Comparison of ENCODE assay signal across 27 cellular contexts in the genomic region with DNA sequence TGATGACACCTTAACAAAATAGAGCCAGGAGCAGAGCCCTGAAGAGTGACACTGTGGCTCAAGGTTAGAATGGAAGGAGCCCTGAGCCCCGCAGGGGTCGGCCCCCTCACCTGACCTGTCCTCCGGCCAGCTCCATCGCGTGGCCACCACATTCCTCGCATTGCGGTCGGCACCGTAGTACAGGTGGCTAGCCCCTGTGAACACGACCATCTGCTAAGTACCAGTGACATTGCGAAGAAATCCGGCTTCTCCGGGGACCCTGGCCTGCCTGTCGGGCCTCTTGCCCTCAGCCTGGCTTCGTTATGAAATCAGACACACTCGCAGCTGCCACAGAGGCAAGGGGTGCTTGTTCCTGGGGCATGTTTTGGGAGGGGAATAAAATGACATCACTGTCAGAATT.
DNase-seq lines count a peak whose midpoint lies in the region; ATAC-seq and TF ChIP-seq lines count a peak whose summit lies in the region.
"Had no signal": no experiment of that assay in that cellular context is flagged by ENCODE, and none has a peak within 500 bp of the region (broad histone marks: within the 10 kb centered on the region; RNA-seq: fewer than 3 reads in every experiment).

No MANE protein-coding gene starts in this region.

- TF ChIP-seq CTCF in glutamatergic neuron (IDR thresholded peaks at IDR 0.05; ENCODE audit: partially characterized antibody, unreplicated experiment): no peak

- intact Hi-C loops in CD4-positive, alpha-beta memory T cell (cut with micrococcal nuclease): no loop called here

- CTCF ChIA-PET in activated naive CD4-positive, alpha-beta T cell treated with anti-CD3 and anti-CD28 coated beads, Interleukin-2, amount 10 ng/mL, durations not matched to agents 7 days and 5 days (lab: Charles Lee): interaction anchor here (1.2 to 6.5 kb wide), 7 partner anchors 9 to 228 kb away, joined by 3 to 85 read pairs (median 6); no protein-coding TSS in a partner anchor
- CTCF ChIA-PET in CD4-positive, alpha-beta memory T cell (lab: Charles Lee; ENCODE audit: partially characterized antibody): interaction anchor here (1.2 to 1.7 kb wide), 2 partner anchors 41 to 42 kb away, joined by 3 to 9 read pairs; no protein-coding TSS in a partner anchor

- H3K36me3 Mint-ChIP-seq in activated naive CD4-positive, alpha-beta T cell treated with anti-CD3 and anti-CD28 coated beads, Interleukin-2, amount 10 ng/mL, durations not matched to agents 7 days and 5 days: peaks cover 18% of the 10 kb centered on the region
- H3K36me3 Mint-ChIP-seq in CD4-positive, alpha-beta memory T cell: peaks cover 15 to 27% of the 10 kb centered on the region in 2 donors
- H3K36me3 Mint-ChIP-seq in T-helper 17 cell (ENCODE audit: low read depth) (no peaks in the 10 kb centered on the region), glutamatergic neuron (ENCODE audit: unreplicated experiment) (peaks cover 5% of the 10 kb centered on the region)
- H3K36me3 Mint-ChIP-seq: natural killer cell treated with Interleukin-12 subunit alpha and Interleukin-12 subunit beta and Interleukin-15 and Interleukin-18, amount 100 ng/mL, for 72 hours; stimulated activated memory B cell treated with anti-CD40 and anti-IgM and Interleukin-4, amounts not matched to agents 10 μg/mL and 1 μg/mL and 100 μg/mL, for 72 hours had no signal

- H3K27ac ChIP-seq in CD4-positive, alpha-beta memory T cell (ENCODE audit: low read depth, low read length): peak overlapping the region; percentile 78
- H3K27ac ChIP-seq: BLaER1, body of pancreas, dorsolateral prefrontal cortex, upper lobe of left lung had no signal

- POLR2A ChIA-PET in CD4-positive, alpha-beta memory T cell (lab: Charles Lee; ENCODE audit: partially characterized antibody): interaction anchor here (1.0 kb wide), 1 partner anchor 42 kb away, joined by 3 read pairs; no protein-coding TSS in a partner anchor

- peaks cover 47% of the 10 kb centered on the region for H3K4me1 Mint-ChIP-seq in activated naive CD4-positive, alpha-beta T cell treated with anti-CD3 and anti-CD28 coated beads, Interleukin-2, amount 10 ng/mL, durations not matched to agents 7 days and 5 days
- peaks cover 19 to 44% (median 29%) of the 10 kb centered on the region in 4 donors for H3K4me1 Mint-ChIP-seq in CD4-positive, alpha-beta memory T cell
- H3K4me1 Mint-ChIP-seq in T-helper 17 cell: peaks cover 13% of the 10 kb centered on the region
- H3K4me1 Mint-ChIP-seq in glutamatergic neuron (ENCODE audit: low read depth, unreplicated experiment): peaks cover 41% of the 10 kb centered on the region

- no peaks in the 10 kb centered on the region for H3K36me3 ChIP-seq in CD4-positive, alpha-beta memory T cell (ENCODE audit: insufficient read depth, low read length)

- H3K27me3 Mint-ChIP-seq in activated naive CD4-positive, alpha-beta T cell treated with anti-CD3 and anti-CD28 coated beads, Interleukin-2, amount 10 ng/mL, durations not matched to agents 7 days and 5 days: no peaks in the 10 kb centered on the region
- no peaks in the 10 kb centered on the region for H3K27me3 Mint-ChIP-seq in CD4-positive, alpha-beta memory T cell
- H3K27me3 Mint-ChIP-seq in T-helper 17 cell (no peaks in the 10 kb centered on the region), glutamatergic neuron (ENCODE audit: unreplicated experiment) (peaks cover 57% of the 10 kb centered on the region)
- H3K27me3 Mint-ChIP-seq: central memory CD8-positive, alpha-beta T cell; natural killer cell treated with Interleukin-12 subunit alpha and Interleukin-12 subunit beta and Interleukin-15 and Interleukin-18, amount 100 ng/mL, for 72 hours; stimulated activated memory B cell treated with anti-CD40 and anti-IgM and Interleukin-4, amounts not matched to agents 10 μg/mL and 1 μg/mL and 100 μg/mL, for 72 hours had no signal

- peak overlapping the region; percentile 98 for H3K27ac Mint-ChIP-seq in activated naive CD4-positive, alpha-beta T cell treated with anti-CD3 and anti-CD28 coated beads, Interleukin-2, amount 10 ng/mL, durations not matched to agents 7 days and 5 days
- H3K27ac Mint-ChIP-seq in CD4-positive, alpha-beta memory T cell: peak overlapping the region; percentile 62 to 97 (median 92)
- H3K27ac Mint-ChIP-seq in T-helper 17 cell (peak overlapping the region; percentile 94), glutamatergic neuron (ENCODE audit: unreplicated experiment) (no peak overlapping the region)
- H3K27ac Mint-ChIP-seq: activated B cell treated with CpG ODN at 0.5 μM for 24 hours; stimulated activated memory B cell treated with anti-CD40 and anti-IgM and Interleukin-4, amounts not matched to agents 10 μg/mL and 1 μg/mL and 100 μg/mL, for 72 hours had no signal

- H3K4me3 Mint-ChIP-seq in activated naive CD4-positive, alpha-beta T cell treated with anti-CD3 and anti-CD28 coated beads, Interleukin-2, amount 10 ng/mL, durations not matched to agents 7 days and 5 days: no peak overlapping the region
- no peak overlapping the region for H3K4me3 Mint-ChIP-seq in CD4-positive, alpha-beta memory T cell
- H3K4me3 Mint-ChIP-seq in T-helper 17 cell (no peak overlapping the region), glutamatergic neuron (ENCODE audit: unreplicated experiment) (no peak overlapping the region)
- H3K4me3 Mint-ChIP-seq: activated B cell treated with CpG ODN at 0.5 μM for 24 hours; natural killer cell treated with Interleukin-12 subunit alpha and Interleukin-12 subunit beta and Interleukin-15 and Interleukin-18, amount 100 ng/mL, for 72 hours; stimulated activated memory B cell treated with anti-CD40 and anti-IgM and Interleukin-4, amounts not matched to agents 10 μg/mL and 1 μg/mL and 100 μg/mL, for 72 hours had no signal

- no peaks in the 10 kb centered on the region for H3K9me3 ChIP-seq in CD4-positive, alpha-beta memory T cell (ENCODE audit: control insufficient read depth in 1 of 2, low read length in 2 of 2)
- no peaks in the 10 kb centered on the region for H3K9me3 ChIP-seq in T-helper 17 cell (ENCODE audit: control insufficient read depth, low read length, poor library complexity, severe bottlenecking)
- H3K9me3 ChIP-seq: BLaER1, body of pancreas, upper lobe of left lung had no signal

- no peak overlapping the region for H3K4me3 ChIP-seq in CD4-positive, alpha-beta memory T cell (ENCODE audit: low read length in 2 of 2)
- H3K4me3 ChIP-seq: BLaER1, body of pancreas, dorsolateral prefrontal cortex, upper lobe of left lung had no signal

- no peaks in the 10 kb centered on the region for H3K27me3 ChIP-seq in CD4-positive, alpha-beta memory T cell (ENCODE audit: insufficient read depth, low read length)
- H3K27me3 ChIP-seq: BLaER1, body of pancreas, dorsolateral prefrontal cortex, upper lobe of left lung had no signal

- DNase-seq in activated naive CD4-positive, alpha-beta T cell treated with anti-CD3 and anti-CD28 coated beads, Interleukin-2, amount 10 ng/mL, durations not matched to agents 7 days and 5 days: no peak
- no peak for DNase-seq in activated naive CD4-positive, alpha-beta T cell treated with anti-CD3 and anti-CD28 coated beads, Interleukin-2, amount 50 U/mL, for 16 hours
- DNase-seq in CD4-positive, alpha-beta memory T cell: no peak
- DNase-seq in T-helper 17 cell (no peak), glutamatergic neuron (peak; percentile 43), NCI-H69 (lab: John Stamatoyannopoulos, UW) (no peak), AML-193 (lab: John Stamatoyannopoulos, UW) (no peak), GF-D8 (lab: John Stamatoyannopoulos, UW) (no peak)
- DNase-seq: activated B cell treated with CpG ODN at 0.5 μM for 24 hours; activated CD4-positive, alpha-beta T cell treated with anti-CD3 and anti-CD28 coated beads, Interleukin-2, amount 50 U/mL, for 48 hours; activated gamma-delta T cell; body of pancreas; Calu3; DMS79; dorsolateral prefrontal cortex; foreskin melanocyte; Karpas-422; kidney glomerular epithelial cell; NCI-H2029 treated with DMSO at 0.1 percent for 48 hours; NCI-H526; NK-92 treated with Interleukin-12 subunit alpha and Interleukin-12 subunit beta, amount 100 ng/mL, for 24 hours; SW 1271; upper lobe of left lung had no signal

- H3K9me3 Mint-ChIP-seq in activated naive CD4-positive, alpha-beta T cell treated with anti-CD3 and anti-CD28 coated beads, Interleukin-2, amount 10 ng/mL, durations not matched to agents 7 days and 5 days: no peaks in the 10 kb centered on the region
- H3K9me3 Mint-ChIP-seq in CD4-positive, alpha-beta memory T cell: no peaks in the 10 kb centered on the region
- H3K9me3 Mint-ChIP-seq in glutamatergic neuron (ENCODE audit: unreplicated experiment): peaks cover 81% of the 10 kb centered on the region
- H3K9me3 Mint-ChIP-seq: activated B cell treated with CpG ODN at 0.5 μM for 24 hours; central memory CD8-positive, alpha-beta T cell; natural killer cell treated with Interleukin-12 subunit alpha and Interleukin-12 subunit beta and Interleukin-15 and Interleukin-18, amount 100 ng/mL, for 72 hours; stimulated activated memory B cell treated with anti-CD40 and anti-IgM and Interleukin-4, amounts not matched to agents 10 μg/mL and 1 μg/mL and 100 μg/mL, for 72 hours had no signal

- peaks cover 34% of the 10 kb centered on the region for H3K4me1 ChIP-seq in CD4-positive, alpha-beta memory T cell (ENCODE audit: insufficient read depth, low read length)
- H3K4me1 ChIP-seq: body of pancreas, upper lobe of left lung had no signal

- ATAC-seq in T-helper 17 cell: no peak
- ATAC-seq: body of pancreas; natural killer cell treated with Interleukin-12 subunit alpha and Interleukin-12 subunit beta and Interleukin-15 and Interleukin-18, amount 100 ng/mL, for 72 hours; stimulated activated memory B cell treated with anti-CD40 and anti-IgM and Interleukin-4, amounts not matched to agents 10 μg/mL and 1 μg/mL and 100 μg/mL, for 72 hours had no signal
